ENCODE assay signal across 12 cellular contexts in the genomic region with DNA sequence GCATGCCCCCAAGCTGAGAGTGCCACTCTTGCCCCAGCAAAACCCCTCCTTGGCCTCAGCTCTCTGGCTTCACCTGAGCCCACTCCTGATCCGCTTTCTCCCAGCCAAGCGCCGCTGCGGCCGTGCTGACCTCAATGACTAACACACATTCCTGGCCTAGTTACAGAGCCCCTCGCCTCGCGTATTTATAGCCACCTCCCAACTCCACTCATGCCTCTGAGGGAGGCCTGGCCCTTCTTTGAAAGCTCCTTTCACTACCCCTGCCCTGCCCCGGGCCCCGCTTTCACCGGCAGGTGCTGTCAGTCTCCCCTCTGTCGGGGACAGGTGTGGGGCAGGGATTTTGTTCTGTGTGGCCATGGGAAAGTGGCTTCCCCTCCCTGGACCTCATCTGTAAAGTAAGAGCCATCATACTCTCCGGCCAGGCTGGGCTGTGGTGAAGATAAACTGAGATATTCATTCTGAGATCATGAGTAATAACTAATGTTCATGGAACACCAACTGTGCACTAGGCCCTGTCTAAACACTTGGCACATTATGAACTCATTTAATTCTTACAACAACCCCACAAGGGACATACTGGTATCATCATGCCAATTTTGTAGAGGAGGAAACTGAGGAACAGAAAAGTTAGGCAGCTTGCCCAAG. TPM values are rescaled to one million over a fixed set of nuclear protein-coding genes. Genes with fewer than 3 reads are reported as not detected.
DNase-seq lines count a peak whose midpoint lies in the region; ATAC-seq and TF ChIP-seq lines count a peak whose summit lies in the region.
"Had no signal": no experiment of that assay in that cellular context is flagged by ENCODE, and none has a peak within 500 bp of the region (broad histone marks: within the 10 kb centered on the region; RNA-seq: fewer than 3 reads in every experiment).

No MANE protein-coding gene starts in this region.

- peak; percentile 42 for DNase-seq in activated CD8-positive, alpha-beta memory T cell treated with anti-CD3 and anti-CD28 coated beads for 24 hours
- no peak for DNase-seq in activated CD8-positive, alpha-beta memory T cell treated with anti-CD3 and anti-CD28 coated beads, Interleukin-2, amount 10 ng/mL, durations not matched to agents 7 days and 5 days
- peak; percentile 89 for DNase-seq in astrocyte of the spinal cord (ENCODE audit: low read depth, low spot score)
- no peak for DNase-seq in mesenchymal stem cell
- DNase-seq in upper lobe of right lung = peak; percentile 51
- no peak for DNase-seq in activated gamma-delta T cell (lab: John Stamatoyannopoulos, UW)
- DNase-seq: amniotic stem cell had no signal

- peaks cover 17% of the 10 kb centered on the region for H3K4me1 ChIP-seq in mesenchymal stem cell (ENCODE audit: control insufficient read depth, insufficient read depth, low read depth, low read length)
- H3K4me1 ChIP-seq in upper lobe of right lung = no peaks in the 10 kb centered on the region
- H3K4me1 ChIP-seq: tibial nerve had no signal

- no peaks in the 10 kb centered on the region for H3K9me3 Mint-ChIP-seq in activated CD8-positive, alpha-beta memory T cell treated with anti-CD3 and anti-CD28 coated beads, Interleukin-2, amount 10 ng/mL, durations not matched to agents 7 days and 5 days (ENCODE audit: low read depth)

- H4K91ac ChIP-seq in mesenchymal stem cell (ENCODE audit: low read length) = no peak overlapping the region

- H3K9me3 ChIP-seq in mesenchymal stem cell (ENCODE audit: control insufficient read depth, low read length) = no peaks in the 10 kb centered on the region
- no peaks in the 10 kb centered on the region for H3K9me3 ChIP-seq in upper lobe of right lung
- H3K9me3 ChIP-seq: neutrophil, tibial nerve had no signal

- no peak overlapping the region for H3K23ac ChIP-seq in mesenchymal stem cell (ENCODE audit: low read length in 2 of 2)

- no peak for ATAC-seq in activated CD8-positive, alpha-beta memory T cell treated with anti-CD3 and anti-CD28 coated beads, Interleukin-2, amount 10 ng/mL, durations not matched to agents 7 days and 5 days
- no peak for ATAC-seq in upper lobe of right lung
- no peak for ATAC-seq in GM18498 (IDR thresholded peaks at IDR 0.05; ENCODE audit: unreplicated experiment)
- ATAC-seq in HG02970 (IDR thresholded peaks at IDR 0.05; ENCODE audit: low FRiP score, unreplicated experiment) = no peak

- H3K27me3 ChIP-seq in mesenchymal stem cell (ENCODE audit: control insufficient read depth in 1 of 2, insufficient read depth in 1 of 2, low read length in 2 of 2) (peaks cover 21 to 97% of the 10 kb centered on the region in 2 experiments), upper lobe of right lung (no peaks in the 10 kb centered on the region)

- TF ChIP-seq CTCF in astrocyte of the spinal cord (IDR thresholded peaks at IDR 0.05; ENCODE audit: low read depth, low read length) (no peak), upper lobe of right lung (IDR thresholded peaks at IDR 0.05) (no peak)

- H2BK120ac ChIP-seq in mesenchymal stem cell (ENCODE audit: low read depth, low read length) = no peak overlapping the region

- H2AFZ ChIP-seq in mesenchymal stem cell (ENCODE audit: low read depth, low read length) = no peak overlapping the region

- H3K27me3 Mint-ChIP-seq in activated CD8-positive, alpha-beta memory T cell treated with anti-CD3 and anti-CD28 coated beads, Interleukin-2, amount 10 ng/mL, durations not matched to agents 7 days and 5 days = peaks cover 33% of the 10 kb centered on the region

- no peak overlapping the region for H3K27ac Mint-ChIP-seq in activated CD8-positive, alpha-beta memory T cell treated with anti-CD3 and anti-CD28 coated beads, Interleukin-2, amount 10 ng/mL, durations not matched to agents 7 days and 5 days

- H2BK5ac ChIP-seq in mesenchymal stem cell (ENCODE audit: low read depth, low read length, poor library complexity, severe bottlenecking) = peak overlapping the region; percentile 71

- no peak overlapping the region for H2BK15ac ChIP-seq in mesenchymal stem cell (ENCODE audit: low read depth, poor library complexity, severe bottlenecking)

- H3K27ac ChIP-seq in mesenchymal stem cell (ENCODE audit: low read length, poor library complexity, severe bottlenecking) = peak overlapping the region; percentile 56
- no peak overlapping the region for H3K27ac ChIP-seq in upper lobe of right lung
- H3K27ac ChIP-seq: neutrophil, tibial nerve had no signal

- no peak overlapping the region for H3K4me2 ChIP-seq in mesenchymal stem cell (ENCODE audit: low read length, poor library complexity, severe bottlenecking)

- H3K36me3 Mint-ChIP-seq in activated CD8-positive, alpha-beta memory T cell treated with anti-CD3 and anti-CD28 coated beads, Interleukin-2, amount 10 ng/mL, durations not matched to agents 7 days and 5 days = no peaks in the 10 kb centered on the region

- no peak overlapping the region for H4K8ac ChIP-seq in mesenchymal stem cell (ENCODE audit: low read length)

- H3K18ac ChIP-seq in mesenchymal stem cell (ENCODE audit: low read depth in 1 of 2, low read length in 2 of 2) = no peak overlapping the region

- in situ Hi-C loops in astrocyte of the spinal cord (cut with HindIII; ENCODE audit: low sequenced_read_pairs) = no loop called here

- intact Hi-C loops in upper lobe of right lung (cut with DNase I) = no loop called here

- H3K4me3 ChIP-seq in astrocyte of the spinal cord (ENCODE audit: low read depth, low read length) (no peak overlapping the region), mesenchymal stem cell (ENCODE audit: insufficient read depth in 1 of 2, low read depth in 1 of 2, low read length in 2 of 2) (no peak overlapping the region), upper lobe of right lung (no peak overlapping the region)
- H3K4me3 ChIP-seq: tibial nerve had no signal

- CTCF ChIA-PET in activated CD8-positive, alpha-beta memory T cell treated with anti-CD3 and anti-CD28 coated beads, Interleukin-2, amount 10 ng/mL, durations not matched to agents 7 days and 5 days (lab: Charles Lee) = no interaction called here

- H3K36me3 ChIP-seq in mesenchymal stem cell (ENCODE audit: control insufficient read depth in 1 of 2, insufficient read depth in 2 of 2, low read depth in 1 of 2, low read length in 2 of 2) (no peaks in the 10 kb centered on the region), upper lobe of right lung (no peaks in the 10 kb centered on the region)
- H3K36me3 ChIP-seq: neutrophil, tibial nerve had no signal

- WGBS in mesenchymal stem cell = 60% methylated on average over 8 of the region's 13 CpGs

- no peak overlapping the region for H2BK12ac ChIP-seq in mesenchymal stem cell (ENCODE audit: low read length in 2 of 2)

- no peak overlapping the region for H2AK5ac ChIP-seq in mesenchymal stem cell (ENCODE audit: low read length, severe bottlenecking)

- H3K4me3 Mint-ChIP-seq in activated CD8-positive, alpha-beta memory T cell treated with anti-CD3 and anti-CD28 coated beads, Interleukin-2, amount 10 ng/mL, durations not matched to agents 7 days and 5 days = no peak overlapping the region

- H3K4ac ChIP-seq in mesenchymal stem cell (ENCODE audit: low read depth in 1 of 2, low read length in 2 of 2) = no peak overlapping the region

- H3K14ac ChIP-seq in mesenchymal stem cell (ENCODE audit: low read length in 2 of 2) = no peak overlapping the region

- H3K4me1 Mint-ChIP-seq in activated CD8-positive, alpha-beta memory T cell treated with anti-CD3 and anti-CD28 coated beads, Interleukin-2, amount 10 ng/mL, durations not matched to agents 7 days and 5 days = no peaks in the 10 kb centered on the region

- no peaks in the 10 kb centered on the region for H3K79me1 ChIP-seq in mesenchymal stem cell (replicated peaks; ENCODE audit: low read length, poor library complexity, severe bottlenecking)

- no peak overlapping the region for H3K9ac ChIP-seq in mesenchymal stem cell (ENCODE audit: low read length)

RNA-seq across cellular contexts. Expression of a gene that starts 13.2 kb away (rescaled TPM):
- total RNA-seq in activated CD8-positive, alpha-beta memory T cell treated with anti-CD3 and anti-CD28 coated beads, Interleukin-2, amount 10 ng/mL, durations not matched to agents 7 days and 5 days = not detected
- polyA plus RNA-seq in mesenchymal stem cell (2013, experiment 1 of 2) = not detected
- not detected for polyA plus RNA-seq in mesenchymal stem cell (2013, experiment 2 of 2)
- total RNA-seq in upper lobe of right lung = 0.06 TPM
- total RNA-seq: epithelial cell of proximal tubule had no signal

Comparison
In these comparisons a context has a peak if more than half of its experiments do, and no peak if none do; other contexts are left out.
1. DNase-seq: peak in activated CD8-positive, alpha-beta memory T cell treated with anti-CD3 and anti-CD28 coated beads for 24 hours (single experiment), astrocyte of the spinal cord (single experiment) and upper lobe of right lung (single experiment); none in activated CD8-positive, alpha-beta memory T cell treated with anti-CD3 and anti-CD28 coated beads, Interleukin-2, amount 10 ng/mL, durations not matched to agents 7 days and 5 days (single experiment), mesenchymal stem cell (single experiment) and activated gamma-delta T cell (single experiment).